ENCODE assay signal across 24 cellular contexts in genomic region chr1:111370871-111371270, GRCh38. TPM values are rescaled to one million over a fixed set of nuclear protein-coding genes. Genes with fewer than 3 reads are reported as not detected.
DNase-seq lines count a peak whose midpoint lies in the region; ATAC-seq, FAIRE-seq and TF ChIP-seq lines count a peak whose summit lies in the region.
"Had no signal": no experiment of that assay in that cellular context is flagged by ENCODE, and none has a peak within 500 bp of the region (broad histone marks: within the 10 kb centered on the region; RNA-seq: fewer than 3 reads in every experiment).

No MANE protein-coding gene starts in this region.

- no peak overlapping the region for H2BK120ac ChIP-seq in H1 (replicated peaks; ENCODE audit: low read depth, low read length)

- no peak overlapping the region for H4K5ac ChIP-seq in H1 (ENCODE audit: insufficient read length, low read depth, low read length)

- no peak overlapping the region for H4K8ac ChIP-seq in H1 (ENCODE audit: extremely low read depth, insufficient read depth, low read length)

- peak overlapping the region; percentile 28 for H3K4ac ChIP-seq in H1 (replicated peaks; ENCODE audit: insufficient read length, low read depth, low read length)

- intact Hi-C loops in pancreas (cut with DNase I) (no loop called here), tibial artery (cut with DNase I; ENCODE audit: low total_unique reads) (no loop called here)

- no peaks in the 10 kb centered on the region for H3K79me1 ChIP-seq in H1 (ENCODE audit: low read depth, low read length)

- ATAC-seq in GM18498 (IDR thresholded peaks at IDR 0.05; ENCODE audit: unreplicated experiment) (no peak), pancreas (no peak)
- ATAC-seq: A549, HCT116 had no signal

- no peak overlapping the region for H2BK15ac ChIP-seq in H1 (ENCODE audit: low read length)

- H3K23me2 ChIP-seq in H1 (ENCODE audit: low read depth, low read length), result no peaks in the 10 kb centered on the region

- no peak for TF ChIP-seq RAD21 in H1 (IDR thresholded peaks at IDR 0.05 in 1 of 2, conservative IDR thresholded peaks at IDR 0.05 in 1 of 2; ENCODE audit: low read depth in 2 of 2, low read length in 2 of 2)

- H3K27ac ChIP-seq in H1 (ENCODE audit: low read depth, low read length) (no peak overlapping the region), pancreas (no peak overlapping the region), tibial artery (no peak overlapping the region)
- H3K27ac ChIP-seq: A549; BLaER1 treated with 17β-estradiol and CSF1 and Interleukin-3, amounts not matched to agents 10 nM and 100 nM; GM23248 had no signal

- H2BK12ac ChIP-seq in H1 (ENCODE audit: low read depth, low read length), result no peak overlapping the region

- DNase-seq in HT1080 (ENCODE audit: low read depth) (peak; percentile 47), H1 (ENCODE audit: low read depth in 1 of 2, low spot score in 2 of 2) (no peak), fibroblast of peridontal ligament (ENCODE audit: extremely low read depth) (peak; percentile 27), pancreas (no peak), tibial artery (no peak)
- DNase-seq in activated CD8-positive, alpha-beta memory T cell treated with anti-CD3 and anti-CD28 coated beads, Interleukin-2, amount 50 U/mL, for 4 hours, result no peak
- DNase-seq: 8988T; ACHN; AML-193; BE2C; CD4-positive, alpha-beta T cell; CD8-positive, alpha-beta memory T cell; DMS 273 treated with DMSO at 0.1 percent for 48 hours; DMS79; GF-D8; GM23248; H9 had no signal

- no peak overlapping the region for H4K91ac ChIP-seq in H1 (replicated peaks; ENCODE audit: insufficient read length, low read length)

- H2AK5ac ChIP-seq in H1 (ENCODE audit: low read depth, low read length), result no peak overlapping the region

- POLR2A ChIA-PET in H1 (lab: Charles Lee; ENCODE audit: partially characterized antibody), result no interaction called here

- H3K56ac ChIP-seq in H1 (replicated peaks; ENCODE audit: insufficient read length, low read depth, low read length), result no peak overlapping the region

- no peak overlapping the region for H3K23ac ChIP-seq in H1 (ENCODE audit: insufficient read length)

- H3K79me2 ChIP-seq in H1 (ENCODE audit: control insufficient read depth in 1 of 2, insufficient read depth in 2 of 2, low read length in 2 of 2), result no peaks in the 10 kb centered on the region

- H3K9me3 ChIP-seq in H1 (ENCODE audit: insufficient read depth in 2 of 2, low read depth in 1 of 2, low read length in 1 of 2) (no peaks in the 10 kb centered on the region), pancreas (no peaks in the 10 kb centered on the region), tibial artery (no peaks in the 10 kb centered on the region)
- H3K9me3 ChIP-seq: A549; BE2C; BLaER1 treated with 17β-estradiol and CSF1 and Interleukin-3, amounts not matched to agents 10 nM and 100 nM had no signal

- no peak overlapping the region for H2AFZ ChIP-seq in H1 (ENCODE audit: low read length)
- H2AFZ ChIP-seq: GM23248 had no signal

- no peak for FAIRE-seq in H1 (lab: Jason Lieb, UNC)
- FAIRE-seq in pancreas (lab: Jason Lieb, UNC), result no peak
- FAIRE-seq: A549, D721Med, GM12891 had no signal

- no peak overlapping the region for H3K9ac ChIP-seq in H1 (replicated peaks in 1 of 4; ENCODE audit: extremely low read depth in 1 of 4, low read depth in 3 of 4, low read length in 3 of 4)
- H3K9ac ChIP-seq: BLaER1 treated with 17β-estradiol and CSF1 and Interleukin-3, amounts not matched to agents 10 nM and 100 nM; GM23248 had no signal

- H3K27me3 ChIP-seq in H1 (replicated peaks in 1 of 4; ENCODE audit: control insufficient read depth in 3 of 4, extremely low read depth in 1 of 4, insufficient read depth in 3 of 4, low read length in 3 of 4) (no peaks in the 10 kb centered on the region), pancreas (no peaks in the 10 kb centered on the region), tibial artery (peaks cover 0 to 26% of the 10 kb centered on the region in 2 donors)
- H3K27me3 ChIP-seq: BLaER1 treated with 17β-estradiol and CSF1 and Interleukin-3, amounts not matched to agents 10 nM and 100 nM had no signal

- no peaks in the 10 kb centered on the region for H4K20me1 ChIP-seq in H1 (replicated peaks in 1 of 2; ENCODE audit: control insufficient read depth in 1 of 2, insufficient read depth in 2 of 2, low read length in 2 of 2)
- H4K20me1 ChIP-seq: BLaER1 treated with 17β-estradiol and CSF1 and Interleukin-3, amounts not matched to agents 10 nM and 100 nM had no signal

- H3K18ac ChIP-seq in H1 (ENCODE audit: extremely low read depth, low read length), result no peak overlapping the region

- H3K4me3 ChIP-seq in H1 (ENCODE audit: extremely low read depth in 1 of 4, insufficient read depth in 2 of 4, low read depth in 3 of 4, low read length in 4 of 4), result no peak overlapping the region
- no peak overlapping the region for H3K4me3 ChIP-seq in pancreas
- no peak overlapping the region for H3K4me3 ChIP-seq in tibial artery
- H3K4me3 ChIP-seq: A549; BLaER1 treated with 17β-estradiol and CSF1 and Interleukin-3, amounts not matched to agents 10 nM and 100 nM; GM23248 had no signal

- no peak for TF ChIP-seq POLR2A in H1 (IDR thresholded peaks at IDR 0.05; ENCODE audit: control extremely low read depth in 1 of 2, low read depth in 2 of 2, low read length in 2 of 2)

- H3K36me3 ChIP-seq in H1 (ENCODE audit: control insufficient read depth in 2 of 4, insufficient read depth in 4 of 4, low read length in 3 of 4) (no peaks in the 10 kb centered on the region), pancreas (no peaks in the 10 kb centered on the region), tibial artery (no peaks in the 10 kb centered on the region)
- H3K36me3 ChIP-seq: BE2C; BLaER1 treated with 17β-estradiol and CSF1 and Interleukin-3, amounts not matched to agents 10 nM and 100 nM had no signal

- peaks cover 0 to 6% (median 0%) of the 10 kb centered on the region in 4 experiments; a peak in 1 of 7 replicates for H3K4me1 ChIP-seq in H1 (replicated peaks in 1 of 4; ENCODE audit: control insufficient read depth in 3 of 4, insufficient read depth in 4 of 4, low read length in 3 of 4)
- peaks cover 4 to 9% (median 7%) of the 10 kb centered on the region in 3 donors for H3K4me1 ChIP-seq in pancreas
- no peaks in the 10 kb centered on the region for H3K4me1 ChIP-seq in tibial artery
- H3K4me1 ChIP-seq: A549; BE2C; BLaER1 treated with 17β-estradiol and CSF1 and Interleukin-3, amounts not matched to agents 10 nM and 100 nM had no signal

- H3K4me2 ChIP-seq in H1 (ENCODE audit: insufficient read depth in 1 of 2, low read depth in 2 of 2, low read length in 2 of 2), result no peak overlapping the region
- H3K4me2 ChIP-seq: A549; BLaER1 treated with 17β-estradiol and CSF1 and Interleukin-3, amounts not matched to agents 10 nM and 100 nM had no signal

- H3K14ac ChIP-seq in H1 (ENCODE audit: insufficient read length), result no peak overlapping the region

- no peak for TF ChIP-seq EP300 in H1 (IDR thresholded peaks at IDR 0.05; ENCODE audit: borderline replicate concordance in 1 of 2, low read depth in 2 of 2, low read length in 2 of 2)

- no peak overlapping the region for H2BK20ac ChIP-seq in H1 (ENCODE audit: low read length)

- H2BK5ac ChIP-seq in H1 (ENCODE audit: low read depth, low read length), result no peak overlapping the region

- TF ChIP-seq CTCF in H1 (IDR thresholded peaks at IDR 0.05; ENCODE audit: control extremely low read depth in 1 of 3, insufficient read depth in 1 of 3, low read depth in 1 of 3, low read length in 3 of 3), result no peak
- TF ChIP-seq CTCF in pancreas (IDR thresholded peaks at IDR 0.05), result no peak
- no peak for TF ChIP-seq CTCF in tibial artery (IDR thresholded peaks at IDR 0.05)

- CTCF ChIA-PET in H1 (lab: Charles Lee; ENCODE audit: partially characterized antibody), result no interaction called here

TF ChIP-seq in H1, 55 proteins besides CTCF, POLR2A, EP300 and RAD21 (continues in another document):
- no peak for TF ChIP-seq YY1 (IDR thresholded peaks at IDR 0.05; ENCODE audit: low read depth, low read length)
- no peak for TF ChIP-seq POU5F1 (IDR thresholded peaks at IDR 0.05; ENCODE audit: low read depth, low read length)
- TF ChIP-seq RXRA (IDR thresholded peaks at IDR 0.05; ENCODE audit: insufficient read depth, low read depth, low read length), result no peak
- TF ChIP-seq NANOG (IDR thresholded peaks at IDR 0.05; ENCODE audit: insufficient read depth, low read depth, low read length, poor library complexity, severe bottlenecking), result no peak

RNA-seq across cellular contexts. Expression of gene OVGP1, which starts 56.7 kb away (rescaled TPM):
- total RNA-seq in HT1080 (2014; rRNA removed; shearing (Covaris generic)), result 0.21 and 1.4 TPM in 2 replicates
- polyA plus RNA-seq in HT1080 (2015; cell fraction: cytosol; rRNA removed), result 0.51 and 0.57 TPM in 2 replicates
- polyA plus RNA-seq in HT1080 (2015; cell fraction: nucleus; rRNA removed), result 0.85 and 1.2 TPM in 2 replicates
- total RNA-seq in H1 (2021; fragmentation: NEBNext Ultra II Directional; extraction: Animal tissue kit (Norgen Biotek cat#: 25700)), result 0.33 and 0.80 TPM in 2 replicates
- 1.2 and 1.7 TPM in 2 replicates for polyA plus RNA-seq in H1 (2011; rRNA removed)
- polyA plus RNA-seq in H1 (2011; cell fraction: cytosol; rRNA removed), result 2.2 TPM
- polyA plus RNA-seq in H1 (2011; cell fraction: nucleus; rRNA removed), result 5.6 TPM
- 1.1 to 2.8 TPM (median 1.5 TPM) in 4 replicates for polyA plus RNA-seq in H1 (2012, experiment 1 of 2)
- polyA plus RNA-seq in H1 (2012, experiment 2 of 2), result 0.09 TPM
- polyA plus RNA-seq in H1 (2013, experiment 1 of 2), result 0.91 TPM
- polyA plus RNA-seq in H1 (2013, experiment 2 of 2), result 1.0 TPM
- polyA minus RNA-seq in H1 (2011; rRNA and poly(A)+ RNA removed), result 0.79 and 2.7 TPM in 2 replicates
- not detected for polyA minus RNA-seq in H1 (2011; cell fraction: cytosol; rRNA and poly(A)+ RNA removed)
- 7.1 TPM for polyA minus RNA-seq in H1 (2011; cell fraction: nucleus; rRNA and poly(A)+ RNA removed)
- total RNA-seq in pancreas, result under 1 TPM; 0.28 to 0.65 (median 0.49) TPM
- polyA plus RNA-seq in pancreas, result 1 to 10 TPM; 1.6 to 3.8 TPM
- total RNA-seq: G401 had no signal

Comparison
In these comparisons a context has a peak if more than half of its experiments do, and no peak if none do; other contexts are left out.
1. DNase-seq: peak in HT1080 (single experiment) and fibroblast of peridontal ligament (single experiment); none in H1 (0 of 2), activated CD8-positive, alpha-beta memory T cell treated with anti-CD3 and anti-CD28 coated beads, Interleukin-2, amount 50 U/mL, for 4 hours (single experiment), pancreas (0 of 6) and tibial artery (0 of 2).